8 cellular contexts compared by ENCODE assay signal in the genomic region with DNA sequence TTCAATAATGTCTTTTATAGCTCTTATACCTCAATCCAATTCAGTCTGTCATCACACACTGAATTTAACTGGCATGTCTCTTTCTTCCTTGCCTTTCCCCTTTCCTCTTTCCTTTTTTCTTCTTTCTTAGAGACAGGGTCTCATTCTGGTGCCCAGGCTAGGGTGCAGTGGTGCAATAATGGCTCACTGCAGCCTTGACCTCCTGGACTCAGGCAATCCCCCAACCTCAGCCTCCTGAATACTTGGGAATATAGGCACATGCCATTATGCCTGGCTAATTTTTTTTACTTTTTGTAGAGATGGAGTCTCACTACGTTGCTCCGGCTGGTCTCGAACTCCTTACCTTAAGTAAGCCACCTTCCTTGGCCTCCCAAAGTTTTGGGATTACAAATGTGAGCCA.
A peak's percentile ranks its signal among the peaks of the same experiment; 100 is the strongest.
DNase-seq lines count a peak whose midpoint lies in the region; TF ChIP-seq lines count a peak whose summit lies in the region.

No MANE protein-coding gene starts in this region.

- H3K4me3 Mint-ChIP-seq in CD4-positive, alpha-beta memory T cell, result peak overlapping the region in 6 of 8 donors; percentile 40 to 80 (median 74)
- no peak overlapping the region for H3K4me3 Mint-ChIP-seq in chondrocyte (ENCODE audit: unreplicated experiment)
- H3K4me3 Mint-ChIP-seq in osteocyte (ENCODE audit: unreplicated experiment), result no peak overlapping the region

- H2AFZ ChIP-seq in OCI-LY1 (ENCODE audit: low read length), result no peak overlapping the region

- no peaks in the 10 kb centered on the region for H4K20me1 ChIP-seq in OCI-LY1 (ENCODE audit: insufficient read depth, low read length)

- peak overlapping the region; percentile 52 for H3K4me2 ChIP-seq in OCI-LY1 (ENCODE audit: low read length)

- peaks cover 18 to 20% of the 10 kb centered on the region in 2 donors for H3K36me3 Mint-ChIP-seq in CD4-positive, alpha-beta memory T cell
- H3K36me3 Mint-ChIP-seq in chondrocyte (ENCODE audit: low read depth), result peaks cover 11% of the 10 kb centered on the region
- H3K36me3 Mint-ChIP-seq in osteocyte (ENCODE audit: unreplicated experiment), result peaks cover 19% of the 10 kb centered on the region

- H3K4me3 ChIP-seq in CD4-positive, alpha-beta memory T cell (ENCODE audit: low read length in 2 of 2), result no peak overlapping the region
- no peak overlapping the region for H3K4me3 ChIP-seq in OCI-LY1 (ENCODE audit: low read depth, low read length, poor library complexity, severe bottlenecking)

- intact Hi-C loops in CD4-positive, alpha-beta memory T cell (cut with micrococcal nuclease), result loop anchor here (1.0 to 5.0 kb wide), 6 partner anchors 66 to 962 kb away; partner anchors contain the start of genes ACTL10, CHMP4B, DYNLRB1 and E2F1

- DNase-seq in CD4-positive, alpha-beta memory T cell, result peak in 1 of 5 donors; percentile 11
- DNase-seq in chondrocyte (ENCODE audit: low spot score) (no peak), osteocyte (ENCODE audit: extremely low spot score, unreplicated experiment) (no peak), GDM1 (lab: John Stamatoyannopoulos, UW) (no peak), DMS79 treated with DMSO at 0.1 percent for 48 hours (lab: John Stamatoyannopoulos, UW) (no peak), NOMO-1 treated with DMSO at 0.1 percent for 48 hours (lab: John Stamatoyannopoulos, UW; ENCODE audit: unreplicated experiment) (no peak), AG08396 (ENCODE audit: low spot score) (no peak)

- no peaks in the 10 kb centered on the region for H3K9me3 Mint-ChIP-seq in CD4-positive, alpha-beta memory T cell
- H3K9me3 Mint-ChIP-seq in chondrocyte (ENCODE audit: low read depth) (no peaks in the 10 kb centered on the region), osteocyte (ENCODE audit: unreplicated experiment) (no peaks in the 10 kb centered on the region)

- no peaks in the 10 kb centered on the region for H3K9me2 ChIP-seq in OCI-LY1 (ENCODE audit: low read depth, low read length)

- H3K79me2 ChIP-seq in OCI-LY1 (ENCODE audit: insufficient read depth, low read length), result no peaks in the 10 kb centered on the region

- peaks cover 16 to 41% (median 23%) of the 10 kb centered on the region in 4 donors for H3K4me1 Mint-ChIP-seq in CD4-positive, alpha-beta memory T cell
- H3K4me1 Mint-ChIP-seq in chondrocyte (ENCODE audit: low read depth) (peaks cover 31% of the 10 kb centered on the region), osteocyte (ENCODE audit: unreplicated experiment) (peaks cover 28% of the 10 kb centered on the region)

- CTCF ChIA-PET in CD4-positive, alpha-beta memory T cell (lab: Charles Lee; ENCODE audit: partially characterized antibody), result interaction anchor here (1.6 kb wide), 1 partner anchor 112 kb away, joined by 7 read pairs; no protein-coding TSS in a partner anchor

- POLR2A ChIA-PET in CD4-positive, alpha-beta memory T cell (lab: Charles Lee; ENCODE audit: partially characterized antibody), result interaction anchor here (1.7 kb wide), 1 partner anchor 66 kb away, joined by 24 read pairs; the partner anchor contains the start of gene CBFA2T2

- peaks cover 4% of the 10 kb centered on the region; the same call in 1 of the 2 replicates for H3F3A ChIP-seq in OCI-LY1 (ENCODE audit: insufficient read depth, low read length)

- H3K9me3 ChIP-seq in CD4-positive, alpha-beta memory T cell (ENCODE audit: control insufficient read depth in 1 of 2, low read length in 2 of 2), result no peaks in the 10 kb centered on the region
- no peaks in the 10 kb centered on the region for H3K9me3 ChIP-seq in OCI-LY1 (ENCODE audit: low read length)

- H3K27me3 ChIP-seq in CD4-positive, alpha-beta memory T cell (ENCODE audit: insufficient read depth, low read length), result no peaks in the 10 kb centered on the region
- no peaks in the 10 kb centered on the region for H3K27me3 ChIP-seq in OCI-LY1 (ENCODE audit: insufficient read depth, low read length)

- peak overlapping the region; percentile 76 for H3K27ac ChIP-seq in CD4-positive, alpha-beta memory T cell (ENCODE audit: low read depth, low read length)
- H3K27ac ChIP-seq in OCI-LY1 (ENCODE audit: low read depth, low read length, poor library complexity, severe bottlenecking), result peak overlapping the region; percentile 98

- TF ChIP-seq CTCF in OCI-LY1 (IDR thresholded peaks at IDR 0.05; ENCODE audit: low read length) (no peak), chondrocyte (IDR thresholded peaks at IDR 0.05) (no peak), osteocyte (IDR thresholded peaks at IDR 0.05) (no peak)

- H3K36me3 ChIP-seq in CD4-positive, alpha-beta memory T cell (ENCODE audit: insufficient read depth, low read length), result no peaks in the 10 kb centered on the region
- no peaks in the 10 kb centered on the region; the same call in 1 of the 2 replicates for H3K36me3 ChIP-seq in OCI-LY1 (ENCODE audit: insufficient read depth, low read length)

- peak overlapping the region; percentile 91 to 99 (median 97) for H3K27ac Mint-ChIP-seq in CD4-positive, alpha-beta memory T cell
- peak overlapping the region; percentile 33 for H3K27ac Mint-ChIP-seq in chondrocyte (ENCODE audit: unreplicated experiment)
- H3K27ac Mint-ChIP-seq in osteocyte (ENCODE audit: unreplicated experiment), result peak overlapping the region; percentile 88

- H3K4me1 ChIP-seq in CD4-positive, alpha-beta memory T cell (ENCODE audit: insufficient read depth, low read length), result peaks cover 20% of the 10 kb centered on the region
- H3K4me1 ChIP-seq in OCI-LY1 (ENCODE audit: insufficient read depth, low read length, severe bottlenecking), result peaks cover 58% of the 10 kb centered on the region

- no peaks in the 10 kb centered on the region for H3K27me3 Mint-ChIP-seq in CD4-positive, alpha-beta memory T cell
- H3K27me3 Mint-ChIP-seq in chondrocyte (ENCODE audit: low read depth) (no peaks in the 10 kb centered on the region), osteocyte (ENCODE audit: unreplicated experiment) (no peaks in the 10 kb centered on the region)

- peak overlapping the region; percentile 53; the same call in 1 of the 2 replicates for H3K9ac ChIP-seq in OCI-LY1 (ENCODE audit: low read length)

Comparison
In these comparisons a context has a peak if more than half of its experiments do, and no peak if none do; other contexts are left out.
1. H3K27ac Mint-ChIP-seq: peak in every context shown above with its lines; median percentile 97 in CD4-positive, alpha-beta memory T cell; 88 in osteocyte; 33 in chondrocyte.
2. H3K4me3 Mint-ChIP-seq: peak in CD4-positive, alpha-beta memory T cell (6 of 8); none in chondrocyte (single experiment) and osteocyte (single experiment).